Comparison of ENCODE assay signal across 35 cellular contexts in genomic region chr7:94421711-94422110, GRCh38. TPM values are rescaled to one million over a fixed set of nuclear protein-coding genes. Genes with fewer than 3 reads are reported as not detected.
DNase-seq lines count a peak whose midpoint lies in the region; ATAC-seq and TF ChIP-seq lines count a peak whose summit lies in the region.
"Had no signal": no experiment of that assay in that cellular context is flagged by ENCODE, and none has a peak within 500 bp of the region (broad histone marks: within the 10 kb centered on the region; RNA-seq: fewer than 3 reads in every experiment).

No MANE protein-coding gene starts in this region.

- POLR2A ChIA-PET in MCF 10A (lab: Yijun Ruan, JAX), result no interaction called here

- no peak overlapping the region for H3K4me2 ChIP-seq in fibroblast of lung (ENCODE audit: extremely low read depth, insufficient read depth, low read length)
- H3K4me2 ChIP-seq: GM23338, PC-9 had no signal

- no peak overlapping the region for H3K9ac ChIP-seq in fibroblast of lung (ENCODE audit: insufficient read depth, low read length)

- H3K27ac ChIP-seq in breast epithelium (peak overlapping the region; percentile 22 to 64), fibroblast of lung (ENCODE audit: insufficient read depth, low read length) (peak overlapping the region; percentile 8)
- H3K27ac ChIP-seq: 22Rv1, adrenal gland, cardiac muscle cell, lower lobe of right lung, PC-9, right atrium auricular region, VCaP had no signal

- CTCF ChIA-PET in MCF 10A (lab: Yijun Ruan, JAX), result no interaction called here

- H3K4me3 ChIP-seq in breast epithelium, result no peak overlapping the region
- H3K4me3 ChIP-seq in fibroblast of lung (replicated peaks in 1 of 4; ENCODE audit: control extremely low read depth in 1 of 4, insufficient read depth in 1 of 4, low read depth in 3 of 4, low read length in 4 of 4), result no peak overlapping the region
- H3K4me3 ChIP-seq: adrenal gland, cardiac muscle cell, esophagus squamous epithelium, GM23338, lower lobe of right lung, mucosa of descending colon, PC-9, right atrium auricular region had no signal

- H3K79me2 ChIP-seq in fibroblast of lung (ENCODE audit: control insufficient read depth, insufficient read depth, low read length), result peaks cover 35% of the 10 kb centered on the region

- H3K27me3 ChIP-seq in breast epithelium, result peaks cover 0 to 3% of the 10 kb centered on the region in 2 donors
- no peaks in the 10 kb centered on the region for H3K27me3 ChIP-seq in fibroblast of lung (ENCODE audit: control insufficient read depth, insufficient read depth, low read length)
- H3K27me3 ChIP-seq: adrenal gland, cardiac muscle cell, esophagus squamous epithelium, right atrium auricular region had no signal

- H3K27me3 Mint-ChIP-seq in MCF 10A (ENCODE audit: insufficient read depth, unreplicated experiment) (no peaks in the 10 kb centered on the region), osteocyte (ENCODE audit: unreplicated experiment) (no peaks in the 10 kb centered on the region), nephron progenitor cell (ENCODE audit: low read depth, poor library complexity) (no peaks in the 10 kb centered on the region)
- H3K27me3 Mint-ChIP-seq: type B pancreatic cell had no signal

- no peaks in the 10 kb centered on the region for H3K36me3 ChIP-seq in breast epithelium
- peaks cover 54% of the 10 kb centered on the region for H3K36me3 ChIP-seq in fibroblast of lung (ENCODE audit: control insufficient read depth, insufficient read depth, low read length)

- no peak for DNase-seq in breast epithelium (ENCODE audit: low spot score in 2 of 2)
- no peak for DNase-seq in MCF 10A (ENCODE audit: unreplicated experiment)
- no peak for DNase-seq in fibroblast of lung (ENCODE audit: low read depth in 2 of 2)
- DNase-seq in osteocyte (ENCODE audit: extremely low spot score, unreplicated experiment), result no peak
- DNase-seq in nephron progenitor cell, result no peak
- DNase-seq in activated CD4-positive, alpha-beta T cell treated with anti-CD3 and anti-CD28 coated beads for 48 hours, result no peak
- DNase-seq: activated CD4-positive, alpha-beta T cell treated with anti-CD3 and anti-CD28 coated beads, Interleukin-2, amount 10 ng/mL, durations not matched to agents 24 days and 14 days; activated naive CD4-positive, alpha-beta T cell treated with Interleukin-2 at 50 U/mL for 16 hours; activated T-cell treated with anti-CD3 and anti-CD28 coated beads, Interleukin-2, amount 50 U/mL, for 48 hours; adrenal gland; AML-193; CD4-positive, alpha-beta T cell; EL; endodermal cell; esophagus squamous epithelium; head of caudate nucleus; kidney glomerular epithelial cell; lower lobe of right lung; mucosa of descending colon; NCI-H1092; NCI-H1930; NCI-H524 treated with DMSO at 0.1 percent for 48 hours; PC-9; Right ventricle myocardium superior; stimulated activated CD4-positive, alpha-beta T cell treated with anti-CD3 and anti-CD28 coated beads, Interleukin-2, amount 100 ng/mL, for 48 hours; T-helper 9 cell had no signal

- ATAC-seq in HG02571 (IDR thresholded peaks at IDR 0.05; ENCODE audit: unreplicated experiment) (no peak), GM21360 (IDR thresholded peaks at IDR 0.05; ENCODE audit: unreplicated experiment) (no peak)
- ATAC-seq: GM23338, lower lobe of right lung, mucosa of descending colon had no signal

- no peak for TF ChIP-seq POLR2A in breast epithelium (IDR thresholded peaks at IDR 0.05)

- BruUV-seq in MCF 10A (replicated peaks; lab: Mats Ljungman, UMichigan), result no TSS peak

- H3K9me3 ChIP-seq in breast epithelium, result no peaks in the 10 kb centered on the region
- no peaks in the 10 kb centered on the region for H3K9me3 ChIP-seq in fibroblast of lung (ENCODE audit: control insufficient read depth, insufficient read depth, low read depth, low read length)
- H3K9me3 ChIP-seq: adrenal gland, esophagus squamous epithelium, lower lobe of right lung, mucosa of descending colon, right atrium auricular region had no signal

- H3K36me3 Mint-ChIP-seq in MCF 10A (ENCODE audit: insufficient read depth, unreplicated experiment) (no peaks in the 10 kb centered on the region), osteocyte (ENCODE audit: unreplicated experiment) (peaks cover 98% of the 10 kb centered on the region), nephron progenitor cell (ENCODE audit: low read depth) (peaks cover 93% of the 10 kb centered on the region)

- H3K4me3 Mint-ChIP-seq in MCF 10A (ENCODE audit: unreplicated experiment) (no peak overlapping the region), osteocyte (ENCODE audit: unreplicated experiment) (no peak overlapping the region), nephron progenitor cell (no peak overlapping the region)
- H3K4me3 Mint-ChIP-seq: activated CD4-positive, alpha-beta T cell treated with anti-CD3 and anti-CD28 coated beads, Interleukin-2, amount 10 ng/mL, durations not matched to agents 24 days and 14 days; CD4-positive, alpha-beta T cell; endodermal cell; GM23338; IgD-negative memory B cell; type B pancreatic cell had no signal

- TF ChIP-seq CTCF in breast epithelium (IDR thresholded peaks at IDR 0.05), result no peak
- TF ChIP-seq CTCF in MCF 10A (IDR thresholded peaks at IDR 0.05; ENCODE audit: unreplicated experiment), result no peak
- TF ChIP-seq CTCF in fibroblast of lung (conservative IDR thresholded peaks at IDR 0.05 in 1 of 2, IDR thresholded peaks at IDR 0.05 in 1 of 2; ENCODE audit: low read depth in 1 of 2, low read length in 2 of 2), result no peak
- no peak for TF ChIP-seq CTCF in osteocyte (IDR thresholded peaks at IDR 0.05)
- TF ChIP-seq CTCF in nephron progenitor cell (IDR thresholded peaks at IDR 0.05), result no peak

- H3K4me1 Mint-ChIP-seq in MCF 10A (ENCODE audit: insufficient read depth, unreplicated experiment), result peaks cover 8% of the 10 kb centered on the region
- peaks cover 80% of the 10 kb centered on the region for H3K4me1 Mint-ChIP-seq in osteocyte (ENCODE audit: unreplicated experiment)
- no peaks in the 10 kb centered on the region for H3K4me1 Mint-ChIP-seq in nephron progenitor cell
- H3K4me1 Mint-ChIP-seq: activated CD4-positive, alpha-beta T cell treated with anti-CD3 and anti-CD28 coated beads, Interleukin-2, amount 10 ng/mL, durations not matched to agents 24 days and 14 days; GM23338; IgD-negative memory B cell had no signal

- no peak overlapping the region for H2AFZ ChIP-seq in fibroblast of lung (ENCODE audit: low read length)
- H2AFZ ChIP-seq: GM23338, PC-9 had no signal

- intact Hi-C loops in breast epithelium (cut with DNase I; ENCODE audit: low total_unique reads) (no loop called here), MCF 10A (cut with micrococcal nuclease) (no loop called here)

- H3K27ac Mint-ChIP-seq in MCF 10A (ENCODE audit: low read depth, unreplicated experiment) (no peak overlapping the region), osteocyte (ENCODE audit: unreplicated experiment) (peak overlapping the region; percentile 90), nephron progenitor cell (no peak overlapping the region)
- H3K27ac Mint-ChIP-seq: activated CD4-positive, alpha-beta T cell treated with anti-CD3 and anti-CD28 coated beads, Interleukin-2, amount 10 ng/mL, durations not matched to agents 24 days and 14 days; CD4-positive, alpha-beta T cell; endodermal cell; GM23338; IgD-negative memory B cell; type B pancreatic cell had no signal

- H4K20me1 ChIP-seq in fibroblast of lung (ENCODE audit: control insufficient read depth, extremely low read depth, insufficient read depth, low read length), result no peaks in the 10 kb centered on the region

- no peaks in the 10 kb centered on the region for H3K4me1 ChIP-seq in breast epithelium
- H3K4me1 ChIP-seq in fibroblast of lung (ENCODE audit: control insufficient read depth, extremely low read depth, insufficient read depth, low read length), result peaks cover 25% of the 10 kb centered on the region
- H3K4me1 ChIP-seq: adrenal gland, esophagus squamous epithelium, lower lobe of right lung, right atrium auricular region had no signal

- H3K9me3 Mint-ChIP-seq in MCF 10A (ENCODE audit: unreplicated experiment) (no peaks in the 10 kb centered on the region), osteocyte (ENCODE audit: unreplicated experiment) (no peaks in the 10 kb centered on the region), nephron progenitor cell (no peaks in the 10 kb centered on the region)
- H3K9me3 Mint-ChIP-seq: activated CD4-positive, alpha-beta T cell treated with anti-CD3 and anti-CD28 coated beads, Interleukin-2, amount 10 ng/mL, durations not matched to agents 24 days and 14 days; CD4-positive, alpha-beta T cell; endodermal cell; GM23338; IgD-negative memory B cell; type B pancreatic cell had no signal

RNA-seq across cellular contexts. Expression of gene COL1A2, which starts 27.0 kb away (rescaled TPM):
- 100 to 1,000 TPM in 2 of 3 donors, 10 to 100 TPM in 1; 94.5 to 300 (median 113) TPM for total RNA-seq in breast epithelium
- total RNA-seq in MCF 10A (2022), result not detected in 2 replicates
- total RNA-seq in fibroblast of lung, result 2,400 and 2,928 TPM in 2 replicates
- 1,580 and 3,638 TPM in 2 replicates for polyA plus RNA-seq in fibroblast of lung
- polyA plus RNA-seq in fibroblast of lung (2012), result 1,860 and 4,504 TPM in 2 replicates
- polyA minus RNA-seq in fibroblast of lung (ENCODE audit: low replicate concordance), result 1,232 and 3,278 TPM in 2 replicates
- total RNA-seq in osteocyte, result 7,492 and 7,869 TPM in 2 replicates
- total RNA-seq: PC-9 had no signal
- polyA plus RNA-seq: IgD-negative memory B cell had no signal

Comparison
In these comparisons a context has a peak if more than half of its experiments do, and no peak if none do; other contexts are left out.
1. RNA of gene COL1A2, which starts 27.0 kb away (total RNA-seq): 7,492 to 7,869 TPM in osteocyte, 2,400 to 2,928 TPM in fibroblast of lung and 94.5 to 300 TPM in breast epithelium; not detected in MCF 10A; every median in the first group is over 10 times any median in the second.